Comparison of ENCODE assay signal across 1 cellular context in the genomic region with DNA sequence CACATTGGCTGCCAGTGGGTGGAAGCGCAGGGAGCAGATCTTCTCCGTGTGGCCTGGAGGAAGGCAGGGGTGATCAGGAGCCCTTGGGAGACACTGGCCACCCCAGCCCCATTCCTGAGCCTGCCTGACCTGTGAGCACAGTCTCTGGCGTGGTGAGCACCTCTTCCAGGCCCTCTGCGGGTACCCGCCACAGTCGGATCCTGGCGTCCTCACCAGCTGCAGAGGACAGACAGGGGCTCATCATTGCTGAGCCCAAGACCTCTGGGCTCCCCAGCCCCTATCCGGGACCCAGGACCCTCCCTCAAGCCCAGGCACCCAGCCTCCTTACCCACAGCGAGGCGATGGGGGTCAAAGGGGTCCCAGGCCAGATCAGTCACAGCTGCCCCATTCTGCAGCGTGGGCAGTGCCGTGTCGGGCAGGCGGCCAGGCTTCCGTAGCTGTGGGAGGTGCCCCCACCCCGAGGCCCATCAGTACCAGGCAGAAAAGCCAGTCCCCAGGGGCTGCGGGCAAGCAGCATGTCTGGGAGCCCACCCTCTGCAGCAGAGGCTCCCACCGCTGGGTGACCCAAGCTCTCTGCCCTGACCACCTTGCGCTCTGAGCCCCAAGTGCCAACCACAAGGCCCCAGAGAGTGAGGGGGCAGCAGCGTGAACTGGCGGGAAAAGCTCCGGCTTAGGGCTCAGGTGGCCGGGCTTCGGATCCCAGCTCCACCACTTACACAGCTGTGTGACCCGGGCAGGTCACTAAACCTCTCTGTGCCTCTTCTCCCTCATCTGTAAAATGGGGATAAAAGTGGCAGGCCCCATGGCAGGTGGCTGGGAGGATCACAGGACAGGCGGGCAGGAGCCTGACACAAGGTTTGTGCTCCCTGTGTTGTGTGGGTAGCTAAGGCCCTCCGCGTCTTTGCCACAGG.
TF ChIP-seq lines count a peak whose summit lies in the region.

No MANE protein-coding gene starts in this region.

TF ChIP-seq in HCT116, 20 proteins besides CTCF, POLR2A, EP300 and RAD21 (continued from another document):
- TF ChIP-seq, protein P1, sequence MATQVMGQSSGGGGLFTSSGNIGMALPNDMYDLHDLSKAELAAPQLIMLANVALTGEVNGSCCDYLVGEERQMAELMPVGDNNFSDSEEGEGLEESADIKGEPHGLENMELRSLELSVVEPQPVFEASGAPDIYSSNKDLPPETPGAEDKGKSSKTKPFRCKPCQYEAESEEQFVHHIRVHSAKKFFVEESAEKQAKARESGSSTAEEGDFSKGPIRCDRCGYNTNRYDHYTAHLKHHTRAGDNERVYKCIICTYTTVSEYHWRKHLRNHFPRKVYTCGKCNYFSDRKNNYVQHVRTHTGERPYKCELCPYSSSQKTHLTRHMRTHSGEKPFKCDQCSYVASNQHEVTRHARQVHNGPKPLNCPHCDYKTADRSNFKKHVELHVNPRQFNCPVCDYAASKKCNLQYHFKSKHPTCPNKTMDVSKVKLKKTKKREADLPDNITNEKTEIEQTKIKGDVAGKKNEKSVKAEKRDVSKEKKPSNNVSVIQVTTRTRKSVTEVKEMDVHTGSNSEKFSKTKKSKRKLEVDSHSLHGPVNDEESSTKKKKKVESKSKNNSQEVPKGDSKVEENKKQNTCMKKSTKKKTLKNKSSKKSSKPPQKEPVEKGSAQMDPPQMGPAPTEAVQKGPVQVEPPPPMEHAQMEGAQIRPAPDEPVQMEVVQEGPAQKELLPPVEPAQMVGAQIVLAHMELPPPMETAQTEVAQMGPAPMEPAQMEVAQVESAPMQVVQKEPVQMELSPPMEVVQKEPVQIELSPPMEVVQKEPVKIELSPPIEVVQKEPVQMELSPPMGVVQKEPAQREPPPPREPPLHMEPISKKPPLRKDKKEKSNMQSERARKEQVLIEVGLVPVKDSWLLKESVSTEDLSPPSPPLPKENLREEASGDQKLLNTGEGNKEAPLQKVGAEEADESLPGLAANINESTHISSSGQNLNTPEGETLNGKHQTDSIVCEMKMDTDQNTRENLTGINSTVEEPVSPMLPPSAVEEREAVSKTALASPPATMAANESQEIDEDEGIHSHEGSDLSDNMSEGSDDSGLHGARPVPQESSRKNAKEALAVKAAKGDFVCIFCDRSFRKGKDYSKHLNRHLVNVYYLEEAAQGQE (IDR thresholded peaks at IDR 0.05; ENCODE audit: low read depth), result no peak
- TF ChIP-seq, protein P2, sequence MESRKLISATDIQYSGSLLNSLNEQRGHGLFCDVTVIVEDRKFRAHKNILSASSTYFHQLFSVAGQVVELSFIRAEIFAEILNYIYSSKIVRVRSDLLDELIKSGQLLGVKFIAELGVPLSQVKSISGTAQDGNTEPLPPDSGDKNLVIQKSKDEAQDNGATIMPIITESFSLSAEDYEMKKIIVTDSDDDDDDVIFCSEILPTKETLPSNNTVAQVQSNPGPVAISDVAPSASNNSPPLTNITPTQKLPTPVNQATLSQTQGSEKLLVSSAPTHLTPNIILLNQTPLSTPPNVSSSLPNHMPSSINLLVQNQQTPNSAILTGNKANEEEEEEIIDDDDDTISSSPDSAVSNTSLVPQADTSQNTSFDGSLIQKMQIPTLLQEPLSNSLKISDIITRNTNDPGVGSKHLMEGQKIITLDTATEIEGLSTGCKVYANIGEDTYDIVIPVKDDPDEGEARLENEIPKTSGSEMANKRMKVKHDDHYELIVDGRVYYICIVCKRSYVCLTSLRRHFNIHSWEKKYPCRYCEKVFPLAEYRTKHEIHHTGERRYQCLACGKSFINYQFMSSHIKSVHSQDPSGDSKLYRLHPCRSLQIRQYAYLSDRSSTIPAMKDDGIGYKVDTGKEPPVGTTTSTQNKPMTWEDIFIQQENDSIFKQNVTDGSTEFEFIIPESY (IDR thresholded peaks at IDR 0.05; ENCODE audit: extremely low read depth, insufficient replicate concordance, low read length), result no peak
- no peak for TF ChIP-seq EZH2phosphoT487 (IDR thresholded peaks at IDR 0.05; ENCODE audit: borderline replicate concordance)
- no peak for TF ChIP-seq YY1 (IDR thresholded peaks at IDR 0.05; ENCODE audit: extremely low read depth, insufficient replicate concordance, low read depth, low read length)
- TF ChIP-seq SIN3A (IDR thresholded peaks at IDR 0.05; ENCODE audit: low read depth), result no peak
- TF ChIP-seq POLR2AphosphoS5 (IDR thresholded peaks at IDR 0.05; ENCODE audit: low read depth, low read length), result no peak
- TF ChIP-seq EZH2 (IDR thresholded peaks at IDR 0.05), result no peak
- no peak for TF ChIP-seq ZFX (IDR thresholded peaks at IDR 0.05)
- TF ChIP-seq CEBPB (IDR thresholded peaks at IDR 0.05; ENCODE audit: low read depth), result no peak
- TF ChIP-seq EGR1 (IDR thresholded peaks at IDR 0.05; ENCODE audit: low read depth), result no peak
- TF ChIP-seq TCF7L2 (IDR thresholded peaks at IDR 0.05; ENCODE audit: borderline replicate concordance, extremely low read depth, insufficient read depth, insufficient read length), result no peak
- TF ChIP-seq, protein P3, sequence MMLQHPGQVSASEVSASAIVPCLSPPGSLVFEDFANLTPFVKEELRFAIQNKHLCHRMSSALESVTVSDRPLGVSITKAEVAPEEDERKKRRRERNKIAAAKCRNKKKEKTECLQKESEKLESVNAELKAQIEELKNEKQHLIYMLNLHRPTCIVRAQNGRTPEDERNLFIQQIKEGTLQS (IDR thresholded peaks at IDR 0.05), result no peak
- TF ChIP-seq ELF1 (IDR thresholded peaks at IDR 0.05; ENCODE audit: borderline replicate concordance, low read depth), result no peak
- no peak for TF ChIP-seq JUND (IDR thresholded peaks at IDR 0.05)
- no peak for TF ChIP-seq CBX3 (IDR thresholded peaks at IDR 0.05; ENCODE audit: low read depth)
- TF ChIP-seq SRF (IDR thresholded peaks at IDR 0.05; ENCODE audit: low read depth), result no peak
